Comparison of ENCODE assay signal across 8 cellular contexts in genomic region chr1:1615256-1616044, GRCh38. TPM values are rescaled to one million over a fixed set of nuclear protein-coding genes. Genes with fewer than 3 reads are reported as not detected.
DNase-seq lines count a peak whose midpoint lies in the region; ATAC-seq and TF ChIP-seq lines count a peak whose summit lies in the region.

Gene MIB2, plus strand, starts transcription at chr1:1615500. Its CDS starts 7,953 bp downstream, at chr1:1623453.

- DNase-seq in NCI-H748 treated with DMSO at 0.1 percent for 48 hours (lab: John Stamatoyannopoulos, UW), result peak; percentile 82
- DNase-seq in activated CD4-positive, alpha-beta T cell treated with anti-CD3 and anti-CD28 coated beads, Interleukin-2, amount 50 U/mL, for 24 hours (ENCODE audit: low read depth in 1 of 2, low spot score in 1 of 2), result peak; percentile 96
- peak; percentile 87 for DNase-seq in dedifferentiated amniotic fluid mesenchymal stem cell (ENCODE audit: extremely low spot score)
- DNase-seq in left lung, result peak; percentile 97 to 98
- peak; percentile 97 to 98 for DNase-seq in stimulated activated CD4-positive, alpha-beta T cell treated with anti-CD3 and anti-CD28 coated beads, Interleukin-2, amount 100 ng/mL, for 48 hours

- H3K9me3 ChIP-seq in left lung, result no peaks in the 10 kb centered on the region

- intact Hi-C loops in left lung (cut with DNase I), result no loop called here

- TF ChIP-seq CTCF in C4-2B (conservative IDR thresholded peaks at IDR 0.05) (no peak), left lung (IDR thresholded peaks at IDR 0.05) (no peak)

- H3K4me1 ChIP-seq in left lung, result peaks cover 29 to 47% of the 10 kb centered on the region in 2 donors

- peaks cover 0 to 8% of the 10 kb centered on the region in 2 donors for H3K36me3 ChIP-seq in left lung

- ATAC-seq in GM19351 (IDR thresholded peaks at IDR 0.05; ENCODE audit: unreplicated experiment), result peak; percentile 82
- ATAC-seq in HG03520 (IDR thresholded peaks at IDR 0.05; ENCODE audit: unreplicated experiment), result peak; percentile 80
- peak; percentile 91 for ATAC-seq in left lung

- H3K27ac ChIP-seq in C4-2B (peak within 1 kb of the TSS; percentile 97), left lung (peak within 1 kb of the TSS; percentile 99)

- H3K27me3 ChIP-seq in left lung, result no peaks in the 10 kb centered on the region

- H3K4me3 ChIP-seq in left lung, result peak within 1 kb of the TSS; percentile 78 to 83

RNA-seq across cellular contexts. Expression of gene MIB2, which starts in this region (rescaled TPM):
- total RNA-seq in left lung, result 10 to 100 TPM; 55.3 to 73.5 TPM

Comparison
In these comparisons a context has a peak if more than half of its experiments do, and no peak if none do; other contexts are left out.
1. Peak in every context shown above with its lines: DNase-seq, ATAC-seq, H3K4me3 ChIP-seq and H3K27ac ChIP-seq.